Comparison of ENCODE assay signal across 9 cellular contexts in genomic region chr17:59762022-59762825, GRCh38. TPM values are rescaled to one million over a fixed set of nuclear protein-coding genes. Genes with fewer than 3 reads are reported as not detected.
DNase-seq lines count a peak whose midpoint lies in the region; ATAC-seq, FAIRE-seq and TF ChIP-seq lines count a peak whose summit lies in the region.
"Had no signal": no experiment of that assay in that cellular context is flagged by ENCODE, and none has a peak within 500 bp of the region (broad histone marks: within the 10 kb centered on the region; RNA-seq: fewer than 3 reads in every experiment).

No MANE protein-coding gene starts in this region.

- H3K9ac ChIP-seq in Karpas-422 (ENCODE audit: low read length) (no peak overlapping the region), astrocyte (ENCODE audit: low read length) (peak overlapping the region; percentile 87)

- peak overlapping the region in 5 of 7 donors; percentile 57 to 87 (median 80) for H3K27ac Mint-ChIP-seq in CD4-positive, alpha-beta memory T cell
- H3K27ac Mint-ChIP-seq in astrocyte (ENCODE audit: unreplicated experiment) = peak overlapping the region; percentile 100

- peaks cover 0 to 7% (median 5%) of the 10 kb centered on the region in 8 donors for H3K9me3 Mint-ChIP-seq in CD4-positive, alpha-beta memory T cell
- H3K9me3 Mint-ChIP-seq in astrocyte (ENCODE audit: unreplicated experiment) = no peaks in the 10 kb centered on the region

- H3K36me3 ChIP-seq in CD4-positive, alpha-beta memory T cell (ENCODE audit: insufficient read depth, low read length) = peaks cover 5% of the 10 kb centered on the region
- H3K36me3 ChIP-seq in Karpas-422 (ENCODE audit: insufficient read depth, low read length) = peaks cover 27% of the 10 kb centered on the region
- no peaks in the 10 kb centered on the region for H3K36me3 ChIP-seq in astrocyte (ENCODE audit: insufficient read depth, low read length)
- peaks cover 9 to 38% of the 10 kb centered on the region in 2 donors for H3K36me3 ChIP-seq in muscle layer of duodenum (ENCODE audit: control insufficient read depth in 1 of 2, insufficient read depth in 2 of 2, low read length in 2 of 2)

- H3K4me1 Mint-ChIP-seq in CD4-positive, alpha-beta memory T cell = peaks cover 10 to 16% (median 13%) of the 10 kb centered on the region in 4 donors
- peaks cover 47% of the 10 kb centered on the region for H3K4me1 Mint-ChIP-seq in astrocyte (ENCODE audit: low read depth, unreplicated experiment)

- no peaks in the 10 kb centered on the region for H4K20me1 ChIP-seq in Karpas-422 (ENCODE audit: insufficient read depth, low read depth, low read length)
- no peaks in the 10 kb centered on the region for H4K20me1 ChIP-seq in astrocyte (ENCODE audit: insufficient read depth, low read length)

- H3K4me2 ChIP-seq in Karpas-422 (ENCODE audit: low read depth, low read length, poor library complexity, severe bottlenecking) (peak overlapping the region; percentile 14), astrocyte (ENCODE audit: low read length) (peak overlapping the region; percentile 60)

- peaks cover 13% of the 10 kb centered on the region for H3K4me1 ChIP-seq in CD4-positive, alpha-beta memory T cell (ENCODE audit: insufficient read depth, low read length)
- H3K4me1 ChIP-seq in Karpas-422 (ENCODE audit: low read length) = peaks cover 21% of the 10 kb centered on the region
- peaks cover 50% of the 10 kb centered on the region for H3K4me1 ChIP-seq in astrocyte (ENCODE audit: insufficient read depth, low read length)
- H3K4me1 ChIP-seq in muscle layer of duodenum (ENCODE audit: control insufficient read depth in 1 of 2, insufficient read depth in 2 of 2, low read length in 2 of 2) = no peaks in the 10 kb centered on the region

- no peak for ATAC-seq in HG03520 (IDR thresholded peaks at IDR 0.05; ENCODE audit: unreplicated experiment)
- ATAC-seq in GM18870 (IDR thresholded peaks at IDR 0.05; ENCODE audit: unreplicated experiment) = no peak

- CTCF ChIA-PET in CD4-positive, alpha-beta memory T cell (lab: Charles Lee; ENCODE audit: partially characterized antibody) = interaction anchor here (0.7 to 3.7 kb wide), 4 partner anchors 8 to 23 kb away, joined by 3 to 13 read pairs (median 7); no protein-coding TSS in a partner anchor

- peak overlapping the region in 6 of 8 donors; percentile 10 to 74 (median 64) for H3K4me3 Mint-ChIP-seq in CD4-positive, alpha-beta memory T cell
- peak overlapping the region; percentile 47 for H3K4me3 Mint-ChIP-seq in astrocyte (ENCODE audit: unreplicated experiment)

- no peak overlapping the region for H3K4me3 ChIP-seq in CD4-positive, alpha-beta memory T cell (ENCODE audit: low read length in 2 of 2)
- no peak overlapping the region for H3K4me3 ChIP-seq in Karpas-422 (ENCODE audit: low read length)
- peak overlapping the region; percentile 20 for H3K4me3 ChIP-seq in astrocyte (ENCODE audit: insufficient read depth, low read depth, low read length)
- no peak overlapping the region for H3K4me3 ChIP-seq in muscle layer of duodenum (ENCODE audit: low read depth in 1 of 2, low read length in 2 of 2)

- peaks cover 25 to 37% of the 10 kb centered on the region in 2 donors for H3K36me3 Mint-ChIP-seq in CD4-positive, alpha-beta memory T cell
- peaks cover 17% of the 10 kb centered on the region for H3K36me3 Mint-ChIP-seq in astrocyte (ENCODE audit: low read depth, unreplicated experiment)

- H3K27ac ChIP-seq in CD4-positive, alpha-beta memory T cell (ENCODE audit: low read depth, low read length) = no peak overlapping the region
- H3K27ac ChIP-seq in Karpas-422 (ENCODE audit: low read length) (peak overlapping the region; percentile 24), astrocyte (ENCODE audit: low read depth, low read length) (peak overlapping the region; percentile 100), muscle layer of duodenum (ENCODE audit: low read length) (peak overlapping the region; percentile 61)

- intact Hi-C loops in CD4-positive, alpha-beta memory T cell (cut with micrococcal nuclease) = loop anchor here (1.0 kb wide), 1 partner anchor 9 kb away; no protein-coding TSS in a partner anchor

- no peak for FAIRE-seq in astrocyte (lab: Jason Lieb, UNC)

- H3K9me2 ChIP-seq in Karpas-422 (replicated peaks; ENCODE audit: insufficient read depth, low read length) = no peaks in the 10 kb centered on the region

- no peak for DNase-seq in CD4-positive, alpha-beta memory T cell
- DNase-seq in Karpas-422 (no peak), astrocyte (ENCODE audit: low read depth) (peak; percentile 93), SKM-1 treated with dmso at 0.1 percent for 144 hours (lab: John Stamatoyannopoulos, UW; ENCODE audit: unreplicated experiment) (no peak), SKM-1 (lab: John Stamatoyannopoulos, UW; ENCODE audit: unreplicated experiment) (no peak)
- DNase-seq: SIG-M5 had no signal

- H3K9me3 ChIP-seq in CD4-positive, alpha-beta memory T cell (ENCODE audit: control insufficient read depth in 1 of 2, low read length in 2 of 2) = no peaks in the 10 kb centered on the region
- H3K9me3 ChIP-seq in Karpas-422 (ENCODE audit: low read length) (no peaks in the 10 kb centered on the region), astrocyte (ENCODE audit: insufficient read depth, low read depth, low read length) (no peaks in the 10 kb centered on the region), muscle layer of duodenum (ENCODE audit: control insufficient read depth in 1 of 2, low read length in 2 of 2) (peaks cover 0 to 3% of the 10 kb centered on the region in 2 donors)

- H3K79me2 ChIP-seq in Karpas-422 (ENCODE audit: low read length) (peaks cover 39% of the 10 kb centered on the region), astrocyte (ENCODE audit: insufficient read depth, low read length) (peaks cover 58% of the 10 kb centered on the region)

- no peaks in the 10 kb centered on the region for H3K27me3 Mint-ChIP-seq in CD4-positive, alpha-beta memory T cell
- no peaks in the 10 kb centered on the region for H3K27me3 Mint-ChIP-seq in astrocyte (ENCODE audit: low read depth, unreplicated experiment)

- H2AFZ ChIP-seq in Karpas-422 (ENCODE audit: low read length) (no peak overlapping the region), astrocyte (ENCODE audit: low read depth, low read length) (no peak overlapping the region)

- no peak for TF ChIP-seq CTCF in astrocyte (IDR thresholded peaks at IDR 0.05; ENCODE audit: insufficient read depth, low read depth, low read length)

- H3K27me3 ChIP-seq in CD4-positive, alpha-beta memory T cell (ENCODE audit: insufficient read depth, low read length) = no peaks in the 10 kb centered on the region
- H3K27me3 ChIP-seq in Karpas-422 (ENCODE audit: low read length) = no peaks in the 10 kb centered on the region
- no peaks in the 10 kb centered on the region for H3K27me3 ChIP-seq in astrocyte (ENCODE audit: insufficient read depth, low read length)
- no peaks in the 10 kb centered on the region for H3K27me3 ChIP-seq in muscle layer of duodenum (ENCODE audit: low read depth, low read length)

- POLR2A ChIA-PET in CD4-positive, alpha-beta memory T cell (lab: Charles Lee; ENCODE audit: partially characterized antibody) = interaction anchor here (0.5 to 1.9 kb wide), 9 partner anchors 9 to 97 kb away, joined by 3 to 4 read pairs (median 3); no protein-coding TSS in a partner anchor

RNA-seq across cellular contexts. Expression of gene VMP1, which starts 54.8 kb away (rescaled TPM):
- 100 to 1,000 TPM; 106 to 113 TPM for total RNA-seq in CD4-positive, alpha-beta memory T cell
- polyA plus RNA-seq in CD4-positive, alpha-beta memory T cell = 10 to 100 TPM; 52.9 to 81.3 TPM
- total RNA-seq in Karpas-422 (2014; rRNA removed; shearing (Covaris generic); ENCODE audit: low replicate concordance) = 34.3 and 69.4 TPM in 2 replicates
- total RNA-seq in astrocyte = 288 and 314 TPM in 2 replicates

RNA-seq across cellular contexts. Expression of gene PTRH2, which starts 55.0 kb away (rescaled TPM):
- 10 to 100 TPM; 17.3 to 17.8 TPM for total RNA-seq in CD4-positive, alpha-beta memory T cell
- polyA plus RNA-seq in CD4-positive, alpha-beta memory T cell = 10 to 100 TPM; 16.4 to 19.5 TPM
- 48.0 and 51.6 TPM in 2 replicates for total RNA-seq in Karpas-422 (2014; rRNA removed; shearing (Covaris generic); ENCODE audit: low replicate concordance)
- total RNA-seq in astrocyte = 34.5 and 36.3 TPM in 2 replicates
